In genomic region chr13:49444517-49445395, GRCh38 we compare ENCODE assay signal across 8 cellular contexts. TPM values are rescaled to one million over a fixed set of nuclear protein-coding genes. Genes with fewer than 3 reads are reported as not detected.
DNase-seq lines count a peak whose midpoint lies in the region; ATAC-seq and TF ChIP-seq lines count a peak whose summit lies in the region.

No MANE protein-coding gene starts in this region.

- H3K4me2 ChIP-seq in OCI-LY3 (ENCODE audit: low read length), result peak overlapping the region; percentile 74

- H3K27ac ChIP-seq in OCI-LY3 (ENCODE audit: low read length), result peak overlapping the region; percentile 85
- H3K27ac ChIP-seq in cardiac muscle cell, result peak overlapping the region; percentile 82

- H3K9ac ChIP-seq in OCI-LY3 (ENCODE audit: low read length), result peak overlapping the region; percentile 75

- no peaks in the 10 kb centered on the region for H3K27me3 Mint-ChIP-seq in activated naive CD4-positive, alpha-beta T cell treated with anti-CD3 and anti-CD28 coated beads, Interleukin-2, amount 50 U/mL, for 24 hours

- DNase-seq in NCI-H2107 treated with DMSO at 0.1 percent for 48 hours (lab: John Stamatoyannopoulos, UW; ENCODE audit: unreplicated experiment), result peak; percentile 44
- no peak for DNase-seq in NCI-H2107 (lab: John Stamatoyannopoulos, UW)
- peak; percentile 24 to 50 for DNase-seq in cardiac muscle cell (ENCODE audit: low read depth in 1 of 2, low spot score in 1 of 2)
- peak; percentile 71 for DNase-seq in pons (ENCODE audit: low spot score)
- no peak for DNase-seq in NCI-H1694 treated with DMSO at 0.1 percent for 48 hours (lab: John Stamatoyannopoulos, UW)

- H3K27me3 ChIP-seq in OCI-LY3 (ENCODE audit: low read depth, low read length) (no peaks in the 10 kb centered on the region), cardiac muscle cell (no peaks in the 10 kb centered on the region)

- no peaks in the 10 kb centered on the region for H4K20me1 ChIP-seq in OCI-LY3 (ENCODE audit: insufficient read depth, low read length)

- H3K9me3 Mint-ChIP-seq in activated naive CD4-positive, alpha-beta T cell treated with anti-CD3 and anti-CD28 coated beads, Interleukin-2, amount 50 U/mL, for 24 hours, result no peaks in the 10 kb centered on the region

- TF ChIP-seq CTCF in OCI-LY3 (IDR thresholded peaks at IDR 0.05; ENCODE audit: low read depth, low read length) (no peak), cardiac muscle cell (IDR thresholded peaks at IDR 0.05; ENCODE audit: low read depth, low read length) (no peak)

- H3K36me3 Mint-ChIP-seq in activated naive CD4-positive, alpha-beta T cell treated with anti-CD3 and anti-CD28 coated beads, Interleukin-2, amount 50 U/mL, for 24 hours, result peaks cover 3% of the 10 kb centered on the region

- peak; percentile 11 for ATAC-seq in HG03025 (IDR thresholded peaks at IDR 0.05; ENCODE audit: low FRiP score, unreplicated experiment)

- H3K4me3 Mint-ChIP-seq in activated naive CD4-positive, alpha-beta T cell treated with anti-CD3 and anti-CD28 coated beads, Interleukin-2, amount 50 U/mL, for 24 hours, result peak overlapping the region; percentile 93

- H3K4me1 Mint-ChIP-seq in activated naive CD4-positive, alpha-beta T cell treated with anti-CD3 and anti-CD28 coated beads, Interleukin-2, amount 50 U/mL, for 24 hours, result peaks cover 56% of the 10 kb centered on the region

- peak overlapping the region; percentile 57 for H2AFZ ChIP-seq in OCI-LY3 (ENCODE audit: low read depth, low read length)

- H3K27ac Mint-ChIP-seq in activated naive CD4-positive, alpha-beta T cell treated with anti-CD3 and anti-CD28 coated beads, Interleukin-2, amount 50 U/mL, for 24 hours, result peak overlapping the region; percentile 93

- H3K36me3 ChIP-seq in OCI-LY3 (replicated peaks; ENCODE audit: low read depth, low read length), result peaks cover 10% of the 10 kb centered on the region
- no peaks in the 10 kb centered on the region for H3K36me3 ChIP-seq in cardiac muscle cell

- H3K9me3 ChIP-seq in OCI-LY3 (ENCODE audit: insufficient read depth, low read length) (no peaks in the 10 kb centered on the region), cardiac muscle cell (ENCODE audit: low read depth) (no peaks in the 10 kb centered on the region)

- H3K4me3 ChIP-seq in OCI-LY3 (ENCODE audit: low read length) (peak overlapping the region; percentile 87), cardiac muscle cell (peak overlapping the region; percentile 51)

- peaks cover 8% of the 10 kb centered on the region; the same call in 1 of the 2 replicates for H3K4me1 ChIP-seq in OCI-LY3 (ENCODE audit: low read length)
- H3K4me1 ChIP-seq in cardiac muscle cell (ENCODE audit: low read depth), result peaks cover 12% of the 10 kb centered on the region

- peaks cover 34% of the 10 kb centered on the region for H3K79me2 ChIP-seq in OCI-LY3 (ENCODE audit: low read length)

RNA-seq across cellular contexts. Expression of gene SETDB2, which starts 0.7 kb away (rescaled TPM):
- 7.5 and 9.1 TPM in 2 replicates for total RNA-seq in cardiac muscle cell
- 12.4 and 17.1 TPM in 2 replicates for polyA plus RNA-seq in cardiac muscle cell

RNA-seq across cellular contexts. Expression of gene CAB39L, which starts 0.9 kb away (rescaled TPM):
- 25.5 TPM in 2 replicates for total RNA-seq in cardiac muscle cell
- 22.3 and 25.9 TPM in 2 replicates for polyA plus RNA-seq in cardiac muscle cell

RNA-seq across cellular contexts. Expression of gene PHF11, which starts 51.0 kb away (rescaled TPM):
- total RNA-seq in cardiac muscle cell, result 3.7 and 4.8 TPM in 2 replicates
- 9.5 and 11.8 TPM in 2 replicates for polyA plus RNA-seq in cardiac muscle cell

Comparison
In these comparisons a context has a peak if more than half of its experiments do, and no peak if none do; other contexts are left out.
1. DNase-seq: peak in NCI-H2107 treated with DMSO at 0.1 percent for 48 hours (single experiment), cardiac muscle cell (2 of 2) and pons (single experiment); none in NCI-H2107 (single experiment) and NCI-H1694 treated with DMSO at 0.1 percent for 48 hours (single experiment).